Comparison of ENCODE assay signal across 1 cellular context in the genomic region with DNA sequence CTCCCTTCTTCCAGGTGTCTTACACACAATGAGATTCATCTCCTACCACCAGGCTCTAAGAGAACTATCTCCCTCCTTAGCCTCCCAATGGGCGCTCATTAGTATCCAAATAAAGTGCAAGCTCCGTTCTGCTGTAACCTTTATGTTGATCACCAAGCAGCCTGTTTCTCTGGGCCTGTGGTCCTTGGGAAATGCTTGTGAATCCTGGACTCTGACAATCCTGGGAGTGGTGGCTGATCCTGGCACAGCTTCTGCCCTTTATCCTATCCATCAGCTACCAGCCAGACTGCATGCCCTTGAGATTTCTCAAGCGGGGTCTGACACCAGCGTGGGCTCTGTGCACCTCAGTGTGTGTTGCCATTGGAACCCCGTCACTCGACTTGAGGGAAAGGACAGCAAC.
TF ChIP-seq lines count a peak whose summit lies in the region.

No MANE protein-coding gene starts in this region.

TF ChIP-seq in GM23338, 12 proteins besides CTCF, POLR2A, EP300 and RAD21 (continued from another document):
- TF ChIP-seq CREB1 (CRISPR knock-in tag; IDR thresholded peaks at IDR 0.05; ENCODE audit: low read depth) (no peak), POLR2AphosphoS5 (IDR thresholded peaks at IDR 0.05; ENCODE audit: low read depth) (no peak), EZH2 (IDR thresholded peaks at IDR 0.05; ENCODE audit: low read depth, unreplicated experiment) (no peak)
- TF ChIP-seq, protein P1, sequence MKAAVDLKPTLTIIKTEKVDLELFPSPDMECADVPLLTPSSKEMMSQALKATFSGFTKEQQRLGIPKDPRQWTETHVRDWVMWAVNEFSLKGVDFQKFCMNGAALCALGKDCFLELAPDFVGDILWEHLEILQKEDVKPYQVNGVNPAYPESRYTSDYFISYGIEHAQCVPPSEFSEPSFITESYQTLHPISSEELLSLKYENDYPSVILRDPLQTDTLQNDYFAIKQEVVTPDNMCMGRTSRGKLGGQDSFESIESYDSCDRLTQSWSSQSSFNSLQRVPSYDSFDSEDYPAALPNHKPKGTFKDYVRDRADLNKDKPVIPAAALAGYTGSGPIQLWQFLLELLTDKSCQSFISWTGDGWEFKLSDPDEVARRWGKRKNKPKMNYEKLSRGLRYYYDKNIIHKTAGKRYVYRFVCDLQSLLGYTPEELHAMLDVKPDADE (IDR thresholded peaks at IDR 0.05): no peak
